Comparison of ENCODE assay signal across 15 cellular contexts in genomic region chr2:1047485-1047884, GRCh38.
A peak's percentile ranks its signal among the peaks of the same experiment; 100 is the strongest.
DNase-seq lines count a peak whose midpoint lies in the region; ATAC-seq, FAIRE-seq and TF ChIP-seq lines count a peak whose summit lies in the region.
"Had no signal": no experiment of that assay in that cellular context is flagged by ENCODE, and none has a peak within 500 bp of the region (broad histone marks: within the 10 kb centered on the region; RNA-seq: fewer than 3 reads in every experiment).

No MANE protein-coding gene starts in this region.

- H3K27ac ChIP-seq in cardiac muscle cell = no peak overlapping the region
- no peak overlapping the region for H3K27ac ChIP-seq in heart left ventricle
- H3K27ac ChIP-seq: BLaER1, vagina had no signal

- H3K4me1 ChIP-seq in cardiac muscle cell (ENCODE audit: low read depth) (no peaks in the 10 kb centered on the region), heart left ventricle (no peaks in the 10 kb centered on the region)
- H3K4me1 ChIP-seq: BLaER1, vagina had no signal

- TF ChIP-seq POLR2A in heart left ventricle (IDR thresholded peaks at IDR 0.05) = no peak

- H3K27me3 ChIP-seq in cardiac muscle cell (no peaks in the 10 kb centered on the region), heart left ventricle (peaks cover 0 to 5% (median 0%) of the 10 kb centered on the region in 9 donors)
- H3K27me3 ChIP-seq: BLaER1, vagina had no signal

- H3K9me3 ChIP-seq in cardiac muscle cell (ENCODE audit: low read depth) (no peaks in the 10 kb centered on the region), heart left ventricle (peaks cover 0 to 36% (median 3%) of the 10 kb centered on the region in 12 donors)
- H3K9me3 ChIP-seq: vagina had no signal

- FAIRE-seq in RCC 7860 (lab: Jason Lieb, UNC) = no peak
- no peak for FAIRE-seq in HTR-8/SVneo (lab: Jason Lieb, UNC)
- FAIRE-seq: G401.6 had no signal

- peaks cover 15 to 68% (median 31%) of the 10 kb centered on the region in 9 donors for H3K9me3 Mint-ChIP-seq in naive thymus-derived CD8-positive, alpha-beta T cell

- H3K36me3 ChIP-seq in cardiac muscle cell = no peaks in the 10 kb centered on the region
- no peaks in the 10 kb centered on the region for H3K36me3 ChIP-seq in heart left ventricle
- H3K36me3 ChIP-seq: BLaER1, vagina had no signal

- H3K4me1 Mint-ChIP-seq in naive thymus-derived CD8-positive, alpha-beta T cell = peaks cover 3 to 8% (median 6%) of the 10 kb centered on the region in 4 donors

- DNase-seq in cardiac muscle cell (ENCODE audit: low read depth in 1 of 2, low spot score in 1 of 2) = peak in 1 of 2 donors; percentile 38
- DNase-seq in heart left ventricle = no peak
- peak; percentile 20 for DNase-seq in RCC 7860 (ENCODE audit: low spot score)
- peak; percentile 4 for DNase-seq in fibroblast of the conjunctiva (ENCODE audit: low read depth)
- DNase-seq in occipital lobe (lab: John Stamatoyannopoulos, UW) = no peak
- no peak for DNase-seq in naive thymus-derived CD8-positive, alpha-beta T cell
- no peak for DNase-seq in NCI-H510A (lab: John Stamatoyannopoulos, UW)
- no peak for DNase-seq in HTR-8/SVneo (ENCODE audit: insufficient read length, low spot score)
- DNase-seq: activated CD4-positive, alpha-beta T cell treated with anti-CD3 and anti-CD28 coated beads for 4 hours; mesenchymal stem cell; NCI-H526 treated with DMSO at 0.1 percent for 48 hours; stimulated activated CD4-positive, alpha-beta T cell treated with anti-CD3 and anti-CD28 coated beads, Interleukin-1b, Interleukin-23, amount 100 ng/mL, for 48 hours had no signal

- peak; percentile 11 for TF ChIP-seq CTCF in cardiac muscle cell (IDR thresholded peaks at IDR 0.05; ENCODE audit: low read depth, low read length)
- peak in 3 of 12 donors; percentile 6 to 16 (median 11) for TF ChIP-seq CTCF in heart left ventricle (IDR thresholded peaks at IDR 0.05)

- intact Hi-C loops in heart left ventricle (cut with DNase I) = no loop called here

- POLR2A ChIA-PET in naive thymus-derived CD8-positive, alpha-beta T cell (lab: Charles Lee) = no interaction called here

- peaks cover 0 to 3% (median 0%) of the 10 kb centered on the region in 5 donors for H3K27me3 Mint-ChIP-seq in naive thymus-derived CD8-positive, alpha-beta T cell

- ATAC-seq in heart left ventricle = no peak
- ATAC-seq in naive thymus-derived CD8-positive, alpha-beta T cell = no peak

- H3K36me3 Mint-ChIP-seq in naive thymus-derived CD8-positive, alpha-beta T cell = peaks cover 8 to 63% (median 45%) of the 10 kb centered on the region in 3 donors

- 0 to 61% (median 3%) methylated on average over 1 of the region's 1 CpG for WGBS in heart left ventricle, 4 donors

- no peak overlapping the region for H3K4me3 ChIP-seq in cardiac muscle cell
- H3K4me3 ChIP-seq in heart left ventricle = no peak overlapping the region
- H3K4me3 ChIP-seq: BLaER1, vagina had no signal

- H3K4me3 Mint-ChIP-seq in naive thymus-derived CD8-positive, alpha-beta T cell = no peak overlapping the region

- no peak overlapping the region for H3K27ac Mint-ChIP-seq in naive thymus-derived CD8-positive, alpha-beta T cell

Comparison
In these comparisons a context has a peak if more than half of its experiments do, and no peak if none do; other contexts are left out.
1. DNase-seq: peak in RCC 7860 (single experiment) and fibroblast of the conjunctiva (single experiment); none in heart left ventricle (0 of 5), occipital lobe (single experiment), naive thymus-derived CD8-positive, alpha-beta T cell (0 of 10), NCI-H510A (single experiment) and HTR-8/SVneo (single experiment).